1 cellular context compared by ENCODE assay signal in genomic region chr14:59483819-59484610, GRCh38.
TF ChIP-seq lines count a peak whose summit lies in the region.

Gene JKAMP (plus strand): TSS chr14:59484517. CDS start chr14:59484590, 73 bp downstream.
Gene L3HYPDH (minus strand): TSS chr14:59484408. CDS start chr14:59484316, 92 bp downstream.

TF ChIP-seq in HepG2, 621 proteins besides CTCF, POLR2A, EP300 and RAD21 (continued from another document and continues in another):
- TF ChIP-seq KIAA2018 (CRISPR knock-in tag; IDR thresholded peaks at IDR 0.05; ENCODE audit: borderline replicate concordance) = peak; percentile 94
- TF ChIP-seq SALL1 (CRISPR knock-in tag; IDR thresholded peaks at IDR 0.05) = peak; percentile 90
- TF ChIP-seq SCMH1 (CRISPR knock-in tag; IDR thresholded peaks at IDR 0.05; ENCODE audit: borderline replicate concordance) = no peak
- TF ChIP-seq SMAD3 (CRISPR knock-in tag; IDR thresholded peaks at IDR 0.05) = peak; percentile 52; the same call in 1 of the 2 replicates
- peak; percentile 95 for TF ChIP-seq ZNF781 (CRISPR knock-in tag; IDR thresholded peaks at IDR 0.05; ENCODE audit: borderline replicate concordance, not compliant biosample characterization)
- no peak for TF ChIP-seq FOXK2 (IDR thresholded peaks at IDR 0.05)
- peak; percentile 79; the same call in 1 of the 2 replicates for TF ChIP-seq ZNF431 (CRISPR knock-in tag; IDR thresholded peaks at IDR 0.05; ENCODE audit: borderline replicate concordance, low read depth)
- TF ChIP-seq TEAD3 (CRISPR knock-in tag; optimal IDR thresholded peaks at IDR 0.05; ENCODE audit: borderline replicate concordance) = peak; percentile 55
- peak; percentile 29 for TF ChIP-seq ZNF331 (CRISPR knock-in tag; IDR thresholded peaks at IDR 0.05)
- no peak for TF ChIP-seq ZEB1 (IDR thresholded peaks at IDR 0.05; ENCODE audit: insufficient replicate concordance, low read depth)
- peak; percentile 94 for TF ChIP-seq ZFP91 (CRISPR knock-in tag; IDR thresholded peaks at IDR 0.05; ENCODE audit: borderline replicate concordance)
- TF ChIP-seq E2F1 (CRISPR knock-in tag; IDR thresholded peaks at IDR 0.05) = peak; percentile 91
- TF ChIP-seq NFYC (CRISPR knock-in tag; IDR thresholded peaks at IDR 0.05) = no peak
- TF ChIP-seq SNRNP70 (IDR thresholded peaks at IDR 0.05; ENCODE audit: low read depth, low read length) = no peak
- peak; percentile 77 for TF ChIP-seq CBX5 (CRISPR knock-in tag; IDR thresholded peaks at IDR 0.05; ENCODE audit: borderline replicate concordance)
- peak; percentile 92; the same call in 1 of the 2 replicates for TF ChIP-seq ZNF451 (CRISPR knock-in tag; IDR thresholded peaks at IDR 0.05)
- TF ChIP-seq ZNF704 (CRISPR knock-in tag; IDR thresholded peaks at IDR 0.05; ENCODE audit: borderline replicate concordance) = peak; percentile 99
- TF ChIP-seq THAP8 (CRISPR knock-in tag; IDR thresholded peaks at IDR 0.05; ENCODE audit: borderline replicate concordance) = peak; percentile 98; the same call in 1 of the 2 replicates
- peak; percentile 39; the same call in 1 of the 2 replicates for TF ChIP-seq AHDC1 (CRISPR knock-in tag; IDR thresholded peaks at IDR 0.05; ENCODE audit: borderline replicate concordance)
- TF ChIP-seq ZNF546 (CRISPR knock-in tag; conservative IDR thresholded peaks at IDR 0.05) = peak; percentile 97
- peak; percentile 69; the same call in 1 of the 2 replicates for TF ChIP-seq ZNF564 (CRISPR knock-in tag; IDR thresholded peaks at IDR 0.05)
- peak; percentile 98 for TF ChIP-seq ZNF879 (CRISPR knock-in tag; IDR thresholded peaks at IDR 0.05)
- peak; percentile 60; the same call in 1 of the 2 replicates for TF ChIP-seq MZF1 (CRISPR knock-in tag; IDR thresholded peaks at IDR 0.05; ENCODE audit: borderline replicate concordance)
- peak; percentile 64; the same call in 1 of the 2 replicates for TF ChIP-seq NFE2L1 (CRISPR knock-in tag; IDR thresholded peaks at IDR 0.05; ENCODE audit: borderline replicate concordance)
- TF ChIP-seq HNRNPH1 (optimal IDR thresholded peaks at IDR 0.05; ENCODE audit: low read depth, low read length) = peak; percentile 81
- no peak for TF ChIP-seq ZNF3 (CRISPR knock-in tag; IDR thresholded peaks at IDR 0.05)
- TF ChIP-seq, protein P1, sequence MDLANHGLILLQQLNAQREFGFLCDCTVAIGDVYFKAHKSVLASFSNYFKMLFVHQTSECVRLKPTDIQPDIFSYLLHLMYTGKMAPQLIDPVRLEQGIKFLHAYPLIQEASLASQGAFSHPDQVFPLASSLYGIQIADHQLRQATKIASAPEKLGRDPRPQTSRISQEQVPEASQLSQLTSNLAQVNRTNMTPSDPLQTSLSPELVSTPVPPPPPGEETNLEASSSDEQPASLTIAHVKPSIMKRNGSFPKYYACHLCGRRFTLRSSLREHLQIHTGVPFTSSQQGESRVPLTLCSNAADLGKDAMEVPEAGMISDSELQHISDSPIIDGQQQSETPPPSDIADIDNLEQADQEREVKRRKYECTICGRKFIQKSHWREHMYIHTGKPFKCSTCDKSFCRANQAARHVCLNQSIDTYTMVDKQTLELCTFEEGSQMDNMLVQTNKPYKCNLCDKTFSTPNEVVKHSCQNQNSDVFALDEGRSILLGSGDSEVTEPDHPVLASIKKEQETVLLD (CRISPR knock-in tag; IDR thresholded peaks at IDR 0.05; ENCODE audit: low read depth) = no peak
- TF ChIP-seq RAD51 (IDR thresholded peaks at IDR 0.05; ENCODE audit: borderline replicate concordance) = no peak
- no peak for TF ChIP-seq ZNF251 (CRISPR knock-in tag; IDR thresholded peaks at IDR 0.05)
